ENCODE assay signal across 8 cellular contexts in genomic region chr2:199851499-199851816, GRCh38. TPM values are rescaled to one million over a fixed set of nuclear protein-coding genes. Genes with fewer than 3 reads are reported as not detected.
DNase-seq lines count a peak whose midpoint lies in the region; TF ChIP-seq lines count a peak whose summit lies in the region.

No MANE protein-coding gene starts in this region.

- peaks cover 30% of the 10 kb centered on the region for H3K4me1 ChIP-seq in HUES64 (ENCODE audit: insufficient read depth, low read length)
- H3K4me1 ChIP-seq in muscle layer of duodenum (ENCODE audit: control insufficient read depth in 1 of 2, insufficient read depth in 2 of 2, low read length in 2 of 2): no peaks in the 10 kb centered on the region

- no peaks in the 10 kb centered on the region for H3K36me3 Mint-ChIP-seq in chondrocyte (ENCODE audit: low read depth)

- H3K9ac ChIP-seq in HUES64 (ENCODE audit: low read depth, low read length): peak overlapping the region; percentile 89

- peak overlapping the region; percentile 85 for H3K4me3 Mint-ChIP-seq in chondrocyte (ENCODE audit: unreplicated experiment)

- no peak for TF ChIP-seq CTCF in AG04450 (IDR thresholded peaks at IDR 0.05; ENCODE audit: low read depth, low read length)
- TF ChIP-seq CTCF in chondrocyte (IDR thresholded peaks at IDR 0.05): peak; percentile 48

- peak overlapping the region; percentile 66 for H3K4me3 ChIP-seq in AG04450 (ENCODE audit: low read depth, low read length)
- peak overlapping the region; percentile 90 for H3K4me3 ChIP-seq in HUES64 (ENCODE audit: low read length)
- peak overlapping the region; percentile 75 to 89 for H3K4me3 ChIP-seq in muscle layer of duodenum (ENCODE audit: low read depth in 1 of 2, low read length in 2 of 2)

- DNase-seq in AG04450 (ENCODE audit: low read depth, low spot score) (no peak), chondrocyte (ENCODE audit: low spot score) (no peak), inferior parietal cortex (ENCODE audit: extremely low spot score) (no peak), NCI-H345 treated with DMSO at 0.1 percent for 48 hours (lab: John Stamatoyannopoulos, UW; ENCODE audit: unreplicated experiment) (no peak), epidermal melanocyte (ENCODE audit: insufficient read length, low spot score) (no peak), iPS-NIHi11 (ENCODE audit: low spot score) (no peak)

- POLR2A ChIA-PET in AG04450 (lab: Yijun Ruan, JAX): no interaction called here

- H3K27ac ChIP-seq in AG04450 (ENCODE audit: low read depth, low read length) (no peak overlapping the region), HUES64 (ENCODE audit: low read depth, low read length) (no peak overlapping the region), muscle layer of duodenum (ENCODE audit: low read length) (peak overlapping the region; percentile 62)

- WGBS in HUES64: 26% methylated on average over 7 of the region's 8 CpGs

- H3K27me3 Mint-ChIP-seq in chondrocyte (ENCODE audit: low read depth): peaks cover 45% of the 10 kb centered on the region

- H3K27ac Mint-ChIP-seq in chondrocyte (ENCODE audit: unreplicated experiment): peak overlapping the region; percentile 30

- H3K27me3 ChIP-seq in AG04450 (ENCODE audit: control insufficient read depth, insufficient read depth, low read length) (peaks cover 27% of the 10 kb centered on the region), HUES64 (ENCODE audit: insufficient read depth, low read length) (peaks cover 19% of the 10 kb centered on the region), muscle layer of duodenum (ENCODE audit: low read depth, low read length) (no peaks in the 10 kb centered on the region)

- peaks cover 8% of the 10 kb centered on the region for H3K4me1 Mint-ChIP-seq in chondrocyte (ENCODE audit: low read depth)

- no peaks in the 10 kb centered on the region for H3K36me3 ChIP-seq in HUES64 (ENCODE audit: insufficient read depth, low read length)
- no peaks in the 10 kb centered on the region for H3K36me3 ChIP-seq in muscle layer of duodenum (ENCODE audit: control insufficient read depth in 1 of 2, insufficient read depth in 2 of 2, low read length in 2 of 2)

- H3K9me3 Mint-ChIP-seq in chondrocyte (ENCODE audit: low read depth): no peaks in the 10 kb centered on the region

- CTCF ChIA-PET in AG04450 (lab: Charles Lee): interaction anchor here (1.0 kb wide), 1 partner anchor 243 kb away, joined by 3 read pairs; no protein-coding TSS in a partner anchor

- H3K9me3 ChIP-seq in AG04450 (ENCODE audit: control insufficient read depth, insufficient read depth, low read length): no peaks in the 10 kb centered on the region; the same call in 1 of the 2 replicates
- no peaks in the 10 kb centered on the region for H3K9me3 ChIP-seq in HUES64 (ENCODE audit: insufficient read depth, low read depth, low read length)
- no peaks in the 10 kb centered on the region for H3K9me3 ChIP-seq in muscle layer of duodenum (ENCODE audit: control insufficient read depth in 1 of 2, low read length in 2 of 2)

RNA-seq across cellular contexts. Expression of gene FTCDNL1, which starts 0.5 kb away (rescaled TPM):
- 0.10 TPM in 1 of 2 replicates, not detected in the other for polyA plus RNA-seq in AG04450 (2011; rRNA removed)
- polyA minus RNA-seq in AG04450 (2011; rRNA and poly(A)+ RNA removed): not detected in 2 replicates
- 0.45 TPM for polyA plus RNA-seq in HUES64 (2013, experiment 1 of 2)
- 0.25 TPM for polyA plus RNA-seq in HUES64 (2013, experiment 2 of 2)
- total RNA-seq in chondrocyte: 0.34 to 1.2 TPM (median 0.65 TPM) in 3 replicates

RNA-seq across cellular contexts. Expression of gene C2orf69, which starts 59.6 kb away (rescaled TPM):
- polyA plus RNA-seq in AG04450 (2011; rRNA removed): 4.3 and 7.0 TPM in 2 replicates
- 2.3 and 4.3 TPM in 2 replicates for polyA minus RNA-seq in AG04450 (2011; rRNA and poly(A)+ RNA removed)
- polyA plus RNA-seq in HUES64 (2013, experiment 1 of 2): 14.1 TPM
- polyA plus RNA-seq in HUES64 (2013, experiment 2 of 2): 17.8 TPM
- total RNA-seq in chondrocyte: 8.9 to 10.1 TPM (median 9.8 TPM) in 3 replicates
